ENCODE assay signal across 12 cellular contexts in genomic region chr22:42655693-42656092, GRCh38. TPM values are rescaled to one million over a fixed set of nuclear protein-coding genes. Genes with fewer than 3 reads are reported as not detected.
A peak's percentile ranks its signal among the peaks of the same experiment; 100 is the strongest.
DNase-seq lines count a peak whose midpoint lies in the region; ATAC-seq, FAIRE-seq and TF ChIP-seq lines count a peak whose summit lies in the region.
"Had no signal": no experiment of that assay in that cellular context is flagged by ENCODE, and none has a peak within 500 bp of the region (broad histone marks: within the 10 kb centered on the region; RNA-seq: fewer than 3 reads in every experiment).

No MANE protein-coding gene starts in this region.

- ATAC-seq in GM21825 (IDR thresholded peaks at IDR 0.05; ENCODE audit: unreplicated experiment) (no peak), HG02870 (IDR thresholded peaks at IDR 0.05; ENCODE audit: unreplicated experiment) (no peak)

- no peak overlapping the region for H3K9ac ChIP-seq in colonic mucosa (ENCODE audit: low read depth in 2 of 2, low read length in 2 of 2)

- no peaks in the 10 kb centered on the region for H3K9me3 ChIP-seq in colonic mucosa

- no peak for TF ChIP-seq CTCF in 22Rv1 (IDR thresholded peaks at IDR 0.05)
- no peak for TF ChIP-seq CTCF in colonic mucosa (IDR thresholded peaks at IDR 0.05)

- no peaks in the 10 kb centered on the region for H3K36me3 ChIP-seq in colonic mucosa

- intact Hi-C loops in colonic mucosa (cut with DNase I): no loop called here

- peak; percentile 98 for FAIRE-seq in GM19239 (lab: Jason Lieb, UNC)

- in situ Hi-C loops in SK-MEL-5 (cut with HindIII; ENCODE audit: low pct_unique_long_range_greater_than_20kb, low sequenced_read_pairs): no loop called here

- DNase-seq in GM19239 (ENCODE audit: insufficient read length, low spot score) (peak; percentile 67), NCI-H1436 (lab: John Stamatoyannopoulos, UW) (peak; percentile 80), SK-MEL-5 (ENCODE audit: low read depth, low spot score) (peak; percentile 32), colonic mucosa (no peak), AML-193 (lab: John Stamatoyannopoulos, UW) (no peak)
- DNase-seq: cerebellar nuclear complex, NCI-H82 had no signal

- no peaks in the 10 kb centered on the region for H3K4me1 ChIP-seq in colonic mucosa

- peak overlapping the region; percentile 46 for H3K27ac ChIP-seq in 22Rv1
- H3K27ac ChIP-seq in colonic mucosa: no peak overlapping the region

- no peak overlapping the region for H3K4me3 ChIP-seq in colonic mucosa

- no peaks in the 10 kb centered on the region for H3K27me3 ChIP-seq in colonic mucosa

RNA-seq across cellular contexts. Expression of gene CYB5R3, which starts 6.5 kb away (rescaled TPM):
- total RNA-seq in SK-MEL-5 (2014; rRNA removed; shearing (Covaris generic)): 77.0 and 84.2 TPM in 2 replicates
- 352 and 370 TPM in 2 replicates for polyA plus RNA-seq in SK-MEL-5 (2015; cell fraction: cytosol; rRNA removed)
- 35.1 and 38.5 TPM in 2 replicates for polyA plus RNA-seq in SK-MEL-5 (2015; cell fraction: nucleus; rRNA removed)
- total RNA-seq in colonic mucosa: 100 to 1,000 TPM; 105 to 133 TPM

RNA-seq across cellular contexts. Expression of gene ATP5MGL, which starts 15.3 kb away (rescaled TPM):
- total RNA-seq in SK-MEL-5 (2014; rRNA removed; shearing (Covaris generic)): 0.56 TPM in 1 of 2 replicates, not detected in the other
- not detected in 2 replicates for polyA plus RNA-seq in SK-MEL-5 (2015; cell fraction: cytosol; rRNA removed)
- not detected in 2 replicates for polyA plus RNA-seq in SK-MEL-5 (2015; cell fraction: nucleus; rRNA removed)
- total RNA-seq in colonic mucosa: under 1 TPM in 1 of 2 donors, not detected in 1; 0.44 TPM
- total RNA-seq: H4, skeletal muscle tissue had no signal

RNA-seq across cellular contexts. Expression of gene POLDIP3, which starts 41.0 kb away (rescaled TPM):
- 31.2 and 37.8 TPM in 2 replicates for total RNA-seq in SK-MEL-5 (2014; rRNA removed; shearing (Covaris generic))
- 37.3 and 53.6 TPM in 2 replicates for polyA plus RNA-seq in SK-MEL-5 (2015; cell fraction: cytosol; rRNA removed)
- 40.9 and 51.0 TPM in 2 replicates for polyA plus RNA-seq in SK-MEL-5 (2015; cell fraction: nucleus; rRNA removed)
- 10 to 100 TPM; 55.0 to 68.2 TPM for total RNA-seq in colonic mucosa

Comparison
In these comparisons a context has a peak if more than half of its experiments do, and no peak if none do; other contexts are left out.
1. DNase-seq: peak in GM19239 (single experiment), NCI-H1436 (single experiment) and SK-MEL-5 (single experiment); none in colonic mucosa (single experiment) and AML-193 (0 of 2).